Comparison of ENCODE assay signal across 11 cellular contexts in genomic region chr6:108760158-108761050, GRCh38.
A peak's percentile ranks its signal among the peaks of the same experiment; 100 is the strongest.
DNase-seq lines count a peak whose midpoint lies in the region; ATAC-seq and TF ChIP-seq lines count a peak whose summit lies in the region.
"Had no signal": no experiment of that assay in that cellular context is flagged by ENCODE, and none has a peak within 500 bp of the region (broad histone marks: within the 10 kb centered on the region; RNA-seq: fewer than 3 reads in every experiment).

No MANE protein-coding gene starts in this region.

- no peaks in the 10 kb centered on the region for H4K20me1 ChIP-seq in smooth muscle cell (ENCODE audit: low read depth)

- no peaks in the 10 kb centered on the region for H3K79me2 ChIP-seq in smooth muscle cell (ENCODE audit: low read depth)

- no peak for ATAC-seq in HG03108 (IDR thresholded peaks at IDR 0.05; ENCODE audit: unreplicated experiment)
- ATAC-seq: esophagus mucosa; stimulated activated naive CD8-positive, alpha-beta T cell treated with anti-CD3 and anti-CD28 coated beads, Interleukin-15, Interleukin-2, amounts not matched to agents 100 U/mL and 50 U/mL, for 24 hours had no signal

- DNase-seq in NCI-H2196 (lab: John Stamatoyannopoulos, UW; ENCODE audit: unreplicated experiment) (peak; percentile 6), NCI-H2196 treated with DMSO at 0.1 percent for 48 hours (lab: John Stamatoyannopoulos, UW; ENCODE audit: unreplicated experiment) (no peak), SHP77 (lab: John Stamatoyannopoulos, UW) (peak; percentile 15 to 46), fibroblast of the aortic adventitia (ENCODE audit: low read depth) (peak; percentile 55), smooth muscle cell (lab: John Stamatoyannopoulos, UW; ENCODE audit: unreplicated experiment) (peak; percentile 64), foreskin melanocyte (no peak)
- DNase-seq in stimulated activated CD4-positive, alpha-beta T cell treated with anti-CD3 and anti-CD28 coated beads, Interleukin-4, amount 100 ng/mL, for 4 hours, result no peak
- DNase-seq: activated CD4-positive, alpha-beta T cell treated with anti-CD3 and anti-CD28 coated beads, Interleukin-2, amount 50 U/mL, for 4 hours; stimulated activated naive CD8-positive, alpha-beta T cell treated with anti-CD3 and anti-CD28 coated beads, Interleukin-15, Interleukin-2, amounts not matched to agents 100 U/mL and 50 U/mL, for 24 hours had no signal

- no peaks in the 10 kb centered on the region for H3K4me1 ChIP-seq in smooth muscle cell (ENCODE audit: low read depth)

- peak overlapping the region; percentile 87 for H3K27ac ChIP-seq in smooth muscle cell (ENCODE audit: low read depth)

- H3K9me3 ChIP-seq in smooth muscle cell (replicated peaks; ENCODE audit: low read depth), result no peaks in the 10 kb centered on the region

- H2AFZ ChIP-seq in smooth muscle cell (ENCODE audit: low read depth), result no peak overlapping the region

- 14% methylated on average over 8 of the region's 8 CpGs for WGBS in smooth muscle cell (ENCODE audit: low lambda C conversion rate)

- H3F3A ChIP-seq in smooth muscle cell (ENCODE audit: low read depth), result peaks cover 6% of the 10 kb centered on the region

- H3K4me2 ChIP-seq in smooth muscle cell, result peak overlapping the region; percentile 38

- no peaks in the 10 kb centered on the region for H3K27me3 ChIP-seq in smooth muscle cell (ENCODE audit: low read depth)

- TF ChIP-seq CTCF in fibroblast of the aortic adventitia (IDR thresholded peaks at IDR 0.05; ENCODE audit: insufficient read depth, low read length) (no peak), smooth muscle cell (IDR thresholded peaks at IDR 0.05; ENCODE audit: borderline replicate concordance, insufficient read depth, poor library complexity, severe bottlenecking) (no peak)

- no peaks in the 10 kb centered on the region for H3K36me3 ChIP-seq in smooth muscle cell (ENCODE audit: low read depth)

- peak overlapping the region; percentile 33 for H3K9ac ChIP-seq in smooth muscle cell (ENCODE audit: low read depth)

- H3K4me3 ChIP-seq in fibroblast of the aortic adventitia (ENCODE audit: low read depth, low read length) (no peak overlapping the region), smooth muscle cell (no peak overlapping the region)

Comparison
In these comparisons a context has a peak if more than half of its experiments do, and no peak if none do; other contexts are left out.
1. DNase-seq: peak in NCI-H2196 (single experiment), SHP77 (2 of 2), fibroblast of the aortic adventitia (single experiment) and smooth muscle cell (single experiment); none in NCI-H2196 treated with DMSO at 0.1 percent for 48 hours (single experiment), foreskin melanocyte (single experiment) and stimulated activated CD4-positive, alpha-beta T cell treated with anti-CD3 and anti-CD28 coated beads, Interleukin-4, amount 100 ng/mL, for 4 hours (0 of 2).